Comparison of ENCODE assay signal across 37 cellular contexts in the genomic region with DNA sequence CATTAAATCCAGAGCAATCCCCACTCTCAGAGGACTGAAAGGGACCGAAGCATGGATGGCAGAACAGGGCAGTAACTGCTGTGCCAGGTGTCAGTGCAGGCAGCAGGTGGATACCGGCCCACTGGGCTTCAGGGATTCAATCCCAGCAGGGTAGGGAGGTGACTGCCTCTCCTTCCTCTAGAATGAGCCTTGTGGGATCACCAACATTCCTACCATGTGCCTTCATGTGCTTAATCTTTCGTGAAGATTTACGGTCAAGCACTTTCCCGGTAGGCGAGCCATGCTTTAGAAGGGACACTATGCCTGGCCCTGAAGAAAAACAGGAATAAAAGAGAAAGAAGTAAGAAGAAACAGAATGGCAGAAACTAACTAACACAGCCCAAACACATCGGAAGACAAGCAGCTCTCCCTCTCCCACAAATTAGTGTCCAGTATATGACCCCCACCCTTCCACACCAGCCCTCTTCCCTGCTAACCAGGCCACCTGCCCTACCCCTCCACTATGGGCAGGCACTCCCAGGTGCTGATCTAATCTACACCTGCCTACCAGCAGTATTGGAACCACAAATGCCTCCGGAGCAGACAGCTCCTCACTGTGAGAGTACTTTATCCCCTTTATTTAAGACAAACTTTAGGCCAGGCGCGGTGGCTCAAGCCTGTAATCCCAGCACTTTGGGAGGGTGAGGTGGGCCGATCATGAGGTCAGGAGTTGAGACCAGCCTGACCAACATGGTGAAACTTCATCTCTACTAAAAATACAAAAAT.
"Had no signal": no experiment of that assay in that cellular context is flagged by ENCODE, and none has a peak within 500 bp of the region (broad histone marks: within the 10 kb centered on the region; RNA-seq: fewer than 3 reads in every experiment).

No MANE protein-coding gene starts in this region.

- H3K4me3 Mint-ChIP-seq: activated CD4-positive, alpha-beta T cell treated with anti-CD3 and anti-CD28 coated beads for 36 hours; activated CD4-positive, alpha-beta T cell treated with anti-CD3 and anti-CD28 coated beads, Interleukin-2, amount 10 ng/mL, durations not matched to agents 7 days and 5 days; activated naive CD8-positive, alpha-beta T cell treated with anti-CD3 and anti-CD28 coated beads for 36 hours; activated T-cell treated with anti-CD3 and anti-CD28 coated beads, Interleukin-2, amount 50 U/mL, for 72 hours; activated T-helper 17 cell treated with anti-CD3 and anti-CD28 coated beads, Interleukin-2, amount 50 U/mL, for 72 hours; T-helper 1 cell treated with Interleukin-12 subunit alpha and Interleukin-12 subunit beta and Interleukin-4 antibody, amounts not matched to agents 30 μg/mL and 1 μg/mL, for 36 hours; T-helper 2 cell treated with Interferon-gamma antibody and Interleukin-4, amounts not matched to agents 5 μg/mL and 100 μg/mL, for 36 hours; WTC11 had no signal

- H3K36me3 Mint-ChIP-seq: activated naive CD8-positive, alpha-beta T cell treated with anti-CD3 and anti-CD28 coated beads for 36 hours; WTC11 had no signal

- H3K4me1 Mint-ChIP-seq: activated CD4-positive, alpha-beta T cell treated with anti-CD3 and anti-CD28 coated beads for 36 hours; activated CD4-positive, alpha-beta T cell treated with anti-CD3 and anti-CD28 coated beads, Interleukin-2, amount 10 ng/mL, durations not matched to agents 7 days and 5 days; activated naive CD8-positive, alpha-beta T cell treated with anti-CD3 and anti-CD28 coated beads for 36 hours; activated T-helper 17 cell treated with anti-CD3 and anti-CD28 coated beads, Interleukin-2, amount 50 U/mL, for 72 hours had no signal

- ATAC-seq: activated CD4-positive, alpha-beta T cell treated with anti-CD3 and anti-CD28 coated beads for 36 hours; activated CD4-positive, CD25-positive, alpha-beta regulatory T cell treated with anti-CD3 and anti-CD28 coated beads, Interleukin-2, amount 50 U/mL, for 24 hours; activated T-cell treated with anti-CD3 and anti-CD28 coated beads, Interleukin-2, amount 50 U/mL, for 72 hours; activated T-helper 17 cell treated with anti-CD3 and anti-CD28 coated beads, Interleukin-2, amount 50 U/mL, for 72 hours; PC-3; WTC11 had no signal

- DNase-seq: activated CD4-positive, alpha-beta T cell treated with anti-CD3 and anti-CD28 coated beads for 36 hours; activated CD4-positive, alpha-beta T cell treated with anti-CD3 and anti-CD28 coated beads, Interleukin-2, amount 10 ng/mL, durations not matched to agents 7 days and 5 days; activated CD4-positive, alpha-beta T cell treated with anti-CD3 and anti-CD28 coated beads, Interleukin-2, amount 50 U/mL, for 48 hours; activated CD8-positive, alpha-beta memory T cell treated with anti-CD3 and anti-CD28 coated beads, Interleukin-2, amount 50 U/mL, for 4 hours; activated effector memory CD4-positive, alpha-beta T cell treated with anti-CD3 and anti-CD28 coated beads, Interleukin-2, amount 50 U/mL, for 16 hours; activated naive CD4-positive, alpha-beta T cell; activated naive CD4-positive, alpha-beta T cell treated with anti-CD3 and anti-CD28 coated beads, Interleukin-2, amount 50 U/mL, for 16 hours; activated naive CD8-positive, alpha-beta T cell treated with anti-CD3 and anti-CD28 coated beads for 36 hours; activated T-cell treated with anti-CD3 and anti-CD28 coated beads, Interleukin-2, amount 50 U/mL, for 72 hours; amniotic stem cell; aorta; brain microvascular endothelial cell; central memory CD4-positive, alpha-beta T cell; Kasumi-1; KBM-7; MG63; NCI-H1048; NCI-H1105 treated with DMSO at 0.1 percent for 48 hours; NCI-H1436; NCI-H1694; NCI-H1930; NCI-H2081 treated with DMSO at 0.1 percent for 48 hours; NCI-H2171; NCI-H510A; NCI-H526; NCI-H748 treated with DMSO at 0.1 percent for 48 hours; NK-92 treated with Interleukin-12 subunit alpha and Interleukin-12 subunit beta, amount 100 ng/mL, for 24 hours; PC-3; Peyer's patch; RPMI8226; SHP77 treated with DMSO at 0.1 percent for 48 hours; SK-N-SH had no signal

- H3K27me3 Mint-ChIP-seq: activated CD4-positive, alpha-beta T cell treated with anti-CD3 and anti-CD28 coated beads, Interleukin-2, amount 10 ng/mL, durations not matched to agents 7 days and 5 days; activated naive CD8-positive, alpha-beta T cell treated with anti-CD3 and anti-CD28 coated beads for 36 hours had no signal

- H3K9me3 Mint-ChIP-seq: activated CD4-positive, alpha-beta T cell treated with anti-CD3 and anti-CD28 coated beads, Interleukin-2, amount 10 ng/mL, durations not matched to agents 7 days and 5 days; activated naive CD8-positive, alpha-beta T cell treated with anti-CD3 and anti-CD28 coated beads for 36 hours; activated T-cell treated with anti-CD3 and anti-CD28 coated beads, Interleukin-2, amount 50 U/mL, for 72 hours; activated T-helper 17 cell treated with anti-CD3 and anti-CD28 coated beads, Interleukin-2, amount 50 U/mL, for 72 hours; T-helper 1 cell treated with Interleukin-12 subunit alpha and Interleukin-12 subunit beta and Interleukin-4 antibody, amounts not matched to agents 30 μg/mL and 1 μg/mL, for 36 hours; T-helper 2 cell treated with Interferon-gamma antibody and Interleukin-4, amounts not matched to agents 5 μg/mL and 100 μg/mL, for 36 hours; WTC11 had no signal

- H3K27ac Mint-ChIP-seq: activated CD4-positive, alpha-beta T cell treated with anti-CD3 and anti-CD28 coated beads for 36 hours; activated CD4-positive, alpha-beta T cell treated with anti-CD3 and anti-CD28 coated beads, Interleukin-2, amount 10 ng/mL, durations not matched to agents 7 days and 5 days; activated naive CD8-positive, alpha-beta T cell treated with anti-CD3 and anti-CD28 coated beads for 36 hours; activated T-cell treated with anti-CD3 and anti-CD28 coated beads, Interleukin-2, amount 50 U/mL, for 72 hours; activated T-helper 17 cell treated with anti-CD3 and anti-CD28 coated beads, Interleukin-2, amount 50 U/mL, for 72 hours; T-helper 1 cell treated with Interleukin-12 subunit alpha and Interleukin-12 subunit beta and Interleukin-4 antibody, amounts not matched to agents 30 μg/mL and 1 μg/mL, for 36 hours; T-helper 2 cell treated with Interferon-gamma antibody and Interleukin-4, amounts not matched to agents 5 μg/mL and 100 μg/mL, for 36 hours; WTC11 had no signal
